In genomic region chr13:102141625-102142472, GRCh38 we compare ENCODE assay signal across 9 cellular contexts.
DNase-seq lines count a peak whose midpoint lies in the region; ATAC-seq and TF ChIP-seq lines count a peak whose summit lies in the region.
"Had no signal": no experiment of that assay in that cellular context is flagged by ENCODE, and none has a peak within 500 bp of the region (broad histone marks: within the 10 kb centered on the region; RNA-seq: fewer than 3 reads in every experiment).

No MANE protein-coding gene starts in this region.

- no peaks in the 10 kb centered on the region for H3K27me3 ChIP-seq in right atrium auricular region
- no peaks in the 10 kb centered on the region for H3K27me3 ChIP-seq in right cardiac atrium (ENCODE audit: control insufficient read depth, insufficient read depth)
- no peaks in the 10 kb centered on the region for H3K27me3 ChIP-seq in endodermal cell (ENCODE audit: control insufficient read depth, insufficient read depth, low read length, poor library complexity, severe bottlenecking)
- H3K27me3 ChIP-seq in psoas muscle (ENCODE audit: insufficient read depth in 3 of 3, low read length in 2 of 3), result no peaks in the 10 kb centered on the region

- H3K4me3 ChIP-seq in right atrium auricular region (no peak overlapping the region), right cardiac atrium (ENCODE audit: low read length) (no peak overlapping the region), endodermal cell (ENCODE audit: low read length) (no peak overlapping the region), psoas muscle (no peak overlapping the region)

- H3K27me3 Mint-ChIP-seq in endodermal cell (ENCODE audit: insufficient read depth), result no peaks in the 10 kb centered on the region
- H3K27me3 Mint-ChIP-seq in activated CD4-positive, alpha-beta memory T cell treated with anti-CD3 and anti-CD28 coated beads for 36 hours, result no peaks in the 10 kb centered on the region

- no peak overlapping the region for H3K27ac Mint-ChIP-seq in endodermal cell
- H3K27ac Mint-ChIP-seq in activated CD4-positive, alpha-beta memory T cell treated with anti-CD3 and anti-CD28 coated beads for 36 hours, result no peak overlapping the region
- H3K27ac Mint-ChIP-seq: activated naive CD8-positive, alpha-beta T cell treated with anti-CD3 and anti-CD28 coated beads, Interleukin-2, amount 10 ng/mL, durations not matched to agents 7 days and 5 days had no signal

- H3K27ac ChIP-seq in right atrium auricular region, result no peak overlapping the region
- H3K27ac ChIP-seq in right cardiac atrium (ENCODE audit: low read length), result no peak overlapping the region
- H3K27ac ChIP-seq in endodermal cell (ENCODE audit: low read depth, low read length), result no peak overlapping the region
- no peak overlapping the region for H3K27ac ChIP-seq in psoas muscle

- intact Hi-C loops in right cardiac atrium (cut with DNase I), result loop anchor here in 2 of 4 donors (5.0 to 10.0 kb wide), 2 partner anchors 197 to 315 kb away; no protein-coding TSS in a partner anchor
- intact Hi-C loops in psoas muscle (cut with DNase I), result no loop called here
- intact Hi-C loops in activated CD4-positive, alpha-beta memory T cell treated with anti-CD3 and anti-CD28 coated beads for 36 hours (cut with micrococcal nuclease), result loop anchor here (1.0 to 10.0 kb wide), 3 partner anchors 315 to 997 kb away; no protein-coding TSS in a partner anchor

- H3K9me3 ChIP-seq in right atrium auricular region, result no peaks in the 10 kb centered on the region
- H3K9me3 ChIP-seq in right cardiac atrium (ENCODE audit: control insufficient read depth, low read length), result no peaks in the 10 kb centered on the region
- no peaks in the 10 kb centered on the region for H3K9me3 ChIP-seq in endodermal cell (ENCODE audit: control insufficient read depth, low read length)
- H3K9me3 ChIP-seq in psoas muscle, result no peaks in the 10 kb centered on the region

- no peaks in the 10 kb centered on the region for H3K9me3 Mint-ChIP-seq in endodermal cell
- H3K9me3 Mint-ChIP-seq in activated CD4-positive, alpha-beta memory T cell treated with anti-CD3 and anti-CD28 coated beads for 36 hours, result no peaks in the 10 kb centered on the region
- H3K9me3 Mint-ChIP-seq: activated naive CD8-positive, alpha-beta T cell treated with anti-CD3 and anti-CD28 coated beads, Interleukin-2, amount 10 ng/mL, durations not matched to agents 7 days and 5 days had no signal

- 28% methylated on average over 4 of the region's 4 CpGs for WGBS in right cardiac atrium
- 70 to 82% methylated on average over 2 to 3 of the region's 4 CpGs for WGBS in endodermal cell (ENCODE audit: insufficient coverage in 1 of 2, insufficient read length in 1 of 2), 2 experiments
- 25 to 29% (median 27%) methylated on average over 4 of the region's 4 CpGs for WGBS in psoas muscle, 3 donors

- ATAC-seq in right cardiac atrium (no peak), psoas muscle (no peak), GM18867 (IDR thresholded peaks at IDR 0.05; ENCODE audit: unreplicated experiment) (no peak), GM18861 (IDR thresholded peaks at IDR 0.05; ENCODE audit: unreplicated experiment) (no peak)

- TF ChIP-seq CTCF in right atrium auricular region (IDR thresholded peaks at IDR 0.05), result peak; percentile 34 to 74
- peak; percentile 88 for TF ChIP-seq CTCF in endodermal cell (conservative IDR thresholded peaks at IDR 0.05)
- peak; percentile 52 for TF ChIP-seq CTCF in psoas muscle (IDR thresholded peaks at IDR 0.05)

- no peak overlapping the region for H3K9ac ChIP-seq in endodermal cell (ENCODE audit: extremely low read depth, low read length, poor library complexity, severe bottlenecking)

- H3K4me1 ChIP-seq in right atrium auricular region (no peaks in the 10 kb centered on the region), right cardiac atrium (ENCODE audit: control insufficient read depth, insufficient read depth, low read length) (no peaks in the 10 kb centered on the region), endodermal cell (ENCODE audit: control insufficient read depth, insufficient read depth, low read length) (no peaks in the 10 kb centered on the region), psoas muscle (no peaks in the 10 kb centered on the region)

- H3K4me1 Mint-ChIP-seq in endodermal cell, result no peaks in the 10 kb centered on the region
- no peaks in the 10 kb centered on the region for H3K4me1 Mint-ChIP-seq in activated CD4-positive, alpha-beta memory T cell treated with anti-CD3 and anti-CD28 coated beads for 36 hours (ENCODE audit: low read depth)
- H3K4me1 Mint-ChIP-seq: activated naive CD8-positive, alpha-beta T cell treated with anti-CD3 and anti-CD28 coated beads, Interleukin-2, amount 10 ng/mL, durations not matched to agents 7 days and 5 days had no signal

- no peaks in the 10 kb centered on the region for H3K36me3 Mint-ChIP-seq in endodermal cell (ENCODE audit: low read depth)
- H3K36me3 Mint-ChIP-seq in activated CD4-positive, alpha-beta memory T cell treated with anti-CD3 and anti-CD28 coated beads for 36 hours, result no peaks in the 10 kb centered on the region
- H3K36me3 Mint-ChIP-seq: activated naive CD8-positive, alpha-beta T cell treated with anti-CD3 and anti-CD28 coated beads, Interleukin-2, amount 10 ng/mL, durations not matched to agents 7 days and 5 days had no signal

- no peak for DNase-seq in right atrium auricular region (ENCODE audit: low spot score)
- DNase-seq in right cardiac atrium, result no peak
- DNase-seq in NCI-H2171 treated with DMSO at 0.1 percent for 48 hours (lab: John Stamatoyannopoulos, UW), result peak; percentile 24
- no peak for DNase-seq in endodermal cell
- no peak for DNase-seq in psoas muscle
- DNase-seq in activated CD4-positive, alpha-beta memory T cell treated with anti-CD3 and anti-CD28 coated beads for 36 hours, result no peak
- DNase-seq: activated naive CD8-positive, alpha-beta T cell treated with anti-CD3 and anti-CD28 coated beads, Interleukin-2, amount 10 ng/mL, durations not matched to agents 7 days and 5 days had no signal

- CTCF ChIA-PET in activated CD4-positive, alpha-beta memory T cell treated with anti-CD3 and anti-CD28 coated beads for 36 hours (lab: Charles Lee), result interaction anchor here (0.6 to 3.0 kb wide), 11 partner anchors 10 to 413 kb away, joined by 3 to 29 read pairs (median 5); no protein-coding TSS in a partner anchor

- no peaks in the 10 kb centered on the region for H3K36me3 ChIP-seq in right atrium auricular region
- no peaks in the 10 kb centered on the region for H3K36me3 ChIP-seq in endodermal cell (ENCODE audit: control insufficient read depth, insufficient read depth, low read length)
- H3K36me3 ChIP-seq in psoas muscle (ENCODE audit: insufficient read depth in 1 of 2, low read depth in 1 of 2), result no peaks in the 10 kb centered on the region

- POLR2A ChIA-PET in activated CD4-positive, alpha-beta memory T cell treated with anti-CD3 and anti-CD28 coated beads for 36 hours (lab: Charles Lee), result no interaction called here

- no peak overlapping the region for H3K4me3 Mint-ChIP-seq in endodermal cell
- no peak overlapping the region for H3K4me3 Mint-ChIP-seq in activated CD4-positive, alpha-beta memory T cell treated with anti-CD3 and anti-CD28 coated beads for 36 hours
- H3K4me3 Mint-ChIP-seq: activated naive CD8-positive, alpha-beta T cell treated with anti-CD3 and anti-CD28 coated beads, Interleukin-2, amount 10 ng/mL, durations not matched to agents 7 days and 5 days had no signal
